ENCODE assay signal across 8 cellular contexts in genomic region chr12:96427269-96427729, GRCh38. TPM values are rescaled to one million over a fixed set of nuclear protein-coding genes. Genes with fewer than 3 reads are reported as not detected.
DNase-seq lines count a peak whose midpoint lies in the region; ATAC-seq, FAIRE-seq and TF ChIP-seq lines count a peak whose summit lies in the region.

No MANE protein-coding gene starts in this region.

- 5% methylated on average over 6 of the region's 6 CpGs for WGBS in SK-N-SH (ENCODE audit: low lambda C conversion rate)

- peak overlapping the region; percentile 25 to 51; a peak in 3 of 4 replicates for H3K4me3 ChIP-seq in SK-N-SH (ENCODE audit: low read depth in 2 of 2, low read length in 1 of 2)
- peak overlapping the region; percentile 18 for H3K4me3 ChIP-seq in epithelial cell of esophagus (ENCODE audit: low read length)

- peaks cover 26 to 30% of the 10 kb centered on the region in 2 donors for H3K4me1 Mint-ChIP-seq in natural killer cell treated with Interleukin-12 subunit alpha and Interleukin-12 subunit beta and Interleukin-15 and Interleukin-18, amount 100 ng/mL, for 72 hours (ENCODE audit: low read depth in 2 of 2)

- no peak for TF ChIP-seq POLR2A in H54 (IDR thresholded peaks at IDR 0.05; ENCODE audit: low read depth, low read length)

- peak overlapping the region; percentile 72 for H3K4me3 Mint-ChIP-seq in natural killer cell treated with Interleukin-12 subunit alpha and Interleukin-12 subunit beta and Interleukin-15 and Interleukin-18, amount 100 ng/mL, for 72 hours

- peaks cover 5 to 20% of the 10 kb centered on the region in 2 experiments; a peak in 3 of 4 replicates for H3K4me1 ChIP-seq in SK-N-SH (ENCODE audit: control insufficient read depth in 1 of 2, insufficient read depth in 2 of 2, low read depth in 1 of 2, low read length in 1 of 2)

- POLR2A ChIA-PET in SK-N-SH (lab: Yijun Ruan, JAX), result no interaction called here

- no peaks in the 10 kb centered on the region for H3K36me3 ChIP-seq in SK-N-SH (replicated peaks in 1 of 2; ENCODE audit: control insufficient read depth in 1 of 2, insufficient read depth in 2 of 2, low read length in 1 of 2)

- no peaks in the 10 kb centered on the region for H3K27me3 ChIP-seq in SK-N-SH (ENCODE audit: insufficient read depth)

- peak overlapping the region; percentile 78 to 100 for H3K27ac ChIP-seq in SK-N-SH (ENCODE audit: low read depth in 2 of 2, low read length in 1 of 2)

- H3K9me3 ChIP-seq in SK-N-SH, result no peaks in the 10 kb centered on the region

- H3K9me2 ChIP-seq in SK-N-SH, result no peaks in the 10 kb centered on the region

- CTCF ChIA-PET in SK-N-SH (lab: Yijun Ruan, JAX), result no interaction called here

- H2AFZ ChIP-seq in SK-N-SH (ENCODE audit: low read depth), result no peak overlapping the region

- H3K27ac Mint-ChIP-seq in natural killer cell treated with Interleukin-12 subunit alpha and Interleukin-12 subunit beta and Interleukin-15 and Interleukin-18, amount 100 ng/mL, for 72 hours, result peak overlapping the region; percentile 69 to 80

- peaks cover 47% of the 10 kb centered on the region for H3F3A ChIP-seq in SK-N-SH (replicated peaks; ENCODE audit: insufficient read depth)

- peak; percentile 74 for ATAC-seq in natural killer cell treated with Interleukin-12 subunit alpha and Interleukin-12 subunit beta and Interleukin-15 and Interleukin-18, amount 100 ng/mL, for 72 hours
- ATAC-seq in HG02763 (IDR thresholded peaks at IDR 0.05; ENCODE audit: unreplicated experiment) (no peak), GM18858 (IDR thresholded peaks at IDR 0.05; ENCODE audit: unreplicated experiment) (no peak)

- H3K9me3 Mint-ChIP-seq in natural killer cell treated with Interleukin-12 subunit alpha and Interleukin-12 subunit beta and Interleukin-15 and Interleukin-18, amount 100 ng/mL, for 72 hours, result no peaks in the 10 kb centered on the region

- TF ChIP-seq EP300 in SK-N-SH (IDR thresholded peaks at IDR 0.05; ENCODE audit: borderline replicate concordance in 1 of 2, low read depth in 1 of 2, low read length in 1 of 2), result peak; percentile 51 to 97; a peak in 3 of 4 replicates

- peak overlapping the region; percentile 84 for H3K9ac ChIP-seq in SK-N-SH

- H4K20me1 ChIP-seq in SK-N-SH (ENCODE audit: insufficient read depth), result no peaks in the 10 kb centered on the region

- no peaks in the 10 kb centered on the region for H3K36me3 Mint-ChIP-seq in natural killer cell treated with Interleukin-12 subunit alpha and Interleukin-12 subunit beta and Interleukin-15 and Interleukin-18, amount 100 ng/mL, for 72 hours

- H3K27me3 Mint-ChIP-seq in natural killer cell treated with Interleukin-12 subunit alpha and Interleukin-12 subunit beta and Interleukin-15 and Interleukin-18, amount 100 ng/mL, for 72 hours, result no peaks in the 10 kb centered on the region

- TF ChIP-seq CTCF in SK-N-SH (IDR thresholded peaks at IDR 0.05) (no peak), epithelial cell of esophagus (IDR thresholded peaks at IDR 0.05; ENCODE audit: insufficient read depth, low read depth, low read length, missing control alignments) (no peak)

- H3K79me2 ChIP-seq in SK-N-SH (ENCODE audit: insufficient read depth), result peaks cover 14% of the 10 kb centered on the region

- peak; percentile 51 for DNase-seq in H54 (ENCODE audit: insufficient read length, low spot score)
- peak; percentile 16 for DNase-seq in SK-N-SH
- peak; percentile 99 for DNase-seq in epithelial cell of esophagus (ENCODE audit: low read depth)
- DNase-seq in natural killer cell treated with Interleukin-12 subunit alpha and Interleukin-12 subunit beta and Interleukin-15 and Interleukin-18, amount 100 ng/mL, for 72 hours (ENCODE audit: low spot score), result no peak
- no peak for DNase-seq in NCI-H2107 (lab: John Stamatoyannopoulos, UW)
- DNase-seq in HuH-7.5 (ENCODE audit: low spot score), result no peak

- peak; percentile 95 for FAIRE-seq in H54 (lab: Jason Lieb, UNC)

- peak overlapping the region; percentile 77 for H3K4me2 ChIP-seq in SK-N-SH

- TF ChIP-seq RAD21 in SK-N-SH (IDR thresholded peaks at IDR 0.05; ENCODE audit: low read length), result no peak

TF ChIP-seq in SK-N-SH, 30 proteins besides CTCF, POLR2A, EP300 and RAD21 (continues in another document):
- TF ChIP-seq SIN3A (IDR thresholded peaks at IDR 0.05; ENCODE audit: borderline replicate concordance, low read depth, low read length) (no peak; the same call in 1 of the 2 replicates), NRF1 (IDR thresholded peaks at IDR 0.05; ENCODE audit: low read depth, low read length) (no peak), FOSL2 (IDR thresholded peaks at IDR 0.05; ENCODE audit: borderline replicate concordance, low read depth) (peak; percentile 98), GABPA (IDR thresholded peaks at IDR 0.05; ENCODE audit: low read depth) (0 out of 2 replicates have a peak, but pooled peaks have one; percentile 37), FOXJ3 (CRISPR knock-in tag; IDR thresholded peaks at IDR 0.05) (no peak), PBX3 (IDR thresholded peaks at IDR 0.05) (peak; percentile 93), IRF3 (IDR thresholded peaks at IDR 0.05; ENCODE audit: low read depth, low read length) (no peak), ZBTB33 (IDR thresholded peaks at IDR 0.05; ENCODE audit: borderline replicate concordance, low read depth) (peak; percentile 84), RCOR1 (IDR thresholded peaks at IDR 0.05; ENCODE audit: low read length) (peak; percentile 32; the same call in 1 of the 2 replicates), RFX5 (IDR thresholded peaks at IDR 0.05; ENCODE audit: low read length) (no peak), GATA2 (CRISPR knock-in tag; IDR thresholded peaks at IDR 0.05) (no peak), TAF1 (IDR thresholded peaks at IDR 0.05; ENCODE audit: borderline replicate concordance, low read depth, low read length) (peak; percentile 80; the same call in 1 of the 2 replicates), FOXM1 (IDR thresholded peaks at IDR 0.05; ENCODE audit: low read depth) (peak; percentile 94), RXRA (IDR thresholded peaks at IDR 0.05; ENCODE audit: borderline replicate concordance, low read depth) (peak; percentile 86; the same call in 1 of the 2 replicates), MAX (IDR thresholded peaks at IDR 0.05; ENCODE audit: low read depth) (peak; percentile 84; the same call in 1 of the 2 replicates), CHD2 (IDR thresholded peaks at IDR 0.05; ENCODE audit: low read length, partially characterized antibody) (no peak)

RNA-seq across cellular contexts. Expression of gene CDK17, which starts 27.1 kb away (rescaled TPM):
- 11.7 and 12.4 TPM in 2 replicates for polyA plus RNA-seq in SK-N-SH (2012; rRNA removed)
- polyA plus RNA-seq in SK-N-SH (2012; cell fraction: cytosol; rRNA removed), result 14.0 and 16.6 TPM in 2 replicates
- 12.6 and 24.0 TPM in 2 replicates for polyA plus RNA-seq in SK-N-SH (2012; cell fraction: nucleus; rRNA removed)
- total RNA-seq in natural killer cell treated with Interleukin-12 subunit alpha and Interleukin-12 subunit beta and Interleukin-15 and Interleukin-18, amount 100 ng/mL, for 72 hours, result 10 to 100 TPM; 66.9 to 82.1 TPM

Comparison
In these comparisons a context has a peak if more than half of its experiments do, and no peak if none do; other contexts are left out.
1. DNase-seq: peak in H54 (single experiment), SK-N-SH (single experiment) and epithelial cell of esophagus (single experiment); none in natural killer cell treated with Interleukin-12 subunit alpha and Interleukin-12 subunit beta and Interleukin-15 and Interleukin-18, amount 100 ng/mL, for 72 hours (single experiment), NCI-H2107 (single experiment) and HuH-7.5 (single experiment).
2. ATAC-seq: peak in natural killer cell treated with Interleukin-12 subunit alpha and Interleukin-12 subunit beta and Interleukin-15 and Interleukin-18, amount 100 ng/mL, for 72 hours (2 of 2); none in HG02763 (single experiment) and GM18858 (single experiment).